Comparison of ENCODE assay signal across 36 cellular contexts in genomic region chr1:203891950-203892349, GRCh38.
"Had no signal": no experiment of that assay in that cellular context is flagged by ENCODE, and none has a peak within 500 bp of the region (broad histone marks: within the 10 kb centered on the region; RNA-seq: fewer than 3 reads in every experiment).

No MANE protein-coding gene starts in this region.

- FAIRE-seq: astrocyte, TTC549 had no signal

- H3K36me3 ChIP-seq: adrenal gland, brain microvascular endothelial cell, breast epithelium had no signal

- DNase-seq: activated B cell treated with CpG ODN at 0.5 μM for 24 hours; activated CD4-positive, alpha-beta memory T cell treated with anti-CD3 and anti-CD28 coated beads for 36 hours; activated CD4-positive, alpha-beta T cell treated with anti-CD3 and anti-CD28 coated beads for 4 hours; activated CD4-positive, alpha-beta T cell treated with anti-CD3 and anti-CD28 coated beads, Interleukin-2, amount 10 ng/mL, durations not matched to agents 24 days and 14 days; activated CD4-positive, alpha-beta T cell treated with anti-CD3 and anti-CD28 coated beads, Interleukin-2, amount 50 U/mL, for 1 hour; activated CD4-positive, alpha-beta T cell treated with anti-CD3 and anti-CD28 coated beads, Interleukin-2, amount 50 U/mL, for 4 hours; activated CD4-positive, CD25-positive, alpha-beta regulatory T cell treated with anti-CD3 and anti-CD28 coated beads, Interleukin-2, amount 50 U/mL, for 72 hours; activated CD8-positive, alpha-beta memory T cell treated with anti-CD3 and anti-CD28 coated beads, Interleukin-2, amount 50 U/mL, for 4 hours; activated CD8-positive, alpha-beta T cell treated with anti-CD3 and anti-CD28 coated beads for 36 hours; activated effector memory CD4-positive, alpha-beta T cell treated with anti-CD3 and anti-CD28 coated beads, Interleukin-2, amount 50 U/mL, for 16 hours; activated gamma-delta T cell treated with Interleukin-2 at 50 U/mL for 16 hours; activated naive CD4-positive, alpha-beta T cell; activated naive CD4-positive, alpha-beta T cell treated with anti-CD3 and anti-CD28 coated beads for 36 hours; activated naive CD4-positive, alpha-beta T cell treated with anti-CD3 and anti-CD28 coated beads, Interleukin-2, amount 50 U/mL, for 16 hours; activated naive CD8-positive, alpha-beta T cell treated with anti-CD3 and anti-CD28 coated beads for 36 hours; activated T-cell treated with anti-CD3 and anti-CD28 coated beads for 4 hours; activated T-cell treated with anti-CD3 and anti-CD28 coated beads, Interleukin-2, amount 50 U/mL, for 1 hour; activated T-cell treated with anti-CD3 and anti-CD28 coated beads, Interleukin-2, amount 50 U/mL, for 4 hours; activated T-cell treated with anti-CD3 and anti-CD28 coated beads, Interleukin-2, amount 50 U/mL, for 72 hours; adrenal gland; amniotic stem cell; aorta; body of pancreas; brain microvascular endothelial cell; central memory CD4-positive, alpha-beta T cell; T-helper 2 cell; T-helper 9 cell had no signal

- ATAC-seq: activated CD8-positive, alpha-beta T cell treated with anti-CD3 and anti-CD28 coated beads for 36 hours; activated naive CD4-positive, alpha-beta T cell treated with anti-CD3 and anti-CD28 coated beads, Interleukin-2, amount 50 U/mL, for 72 hours; activated T-cell treated with anti-CD3 and anti-CD28 coated beads, Interleukin-2, amount 50 U/mL, for 4 hours; activated T-cell treated with anti-CD3 and anti-CD28 coated beads, Interleukin-2, amount 50 U/mL, for 72 hours; activated T-helper 17 cell treated with anti-CD3 and anti-CD28 coated beads, Interleukin-2, amount 50 U/mL, for 72 hours; body of pancreas had no signal

- H3K9me3 ChIP-seq: adrenal gland had no signal

- H3K4me3 Mint-ChIP-seq: activated B cell treated with CpG ODN at 0.5 μM for 24 hours; activated CD4-positive, alpha-beta memory T cell treated with anti-CD3 and anti-CD28 coated beads for 36 hours; activated CD4-positive, alpha-beta T cell treated with anti-CD3 and anti-CD28 coated beads, Interleukin-2, amount 10 ng/mL, durations not matched to agents 24 days and 14 days; activated CD8-positive, alpha-beta T cell treated with anti-CD3 and anti-CD28 coated beads for 36 hours; activated naive CD4-positive, alpha-beta T cell treated with anti-CD3 and anti-CD28 coated beads for 36 hours; activated naive CD8-positive, alpha-beta T cell treated with anti-CD3 and anti-CD28 coated beads for 36 hours; activated T-cell treated with anti-CD3 and anti-CD28 coated beads, Interleukin-2, amount 50 U/mL, for 4 hours; activated T-cell treated with anti-CD3 and anti-CD28 coated beads, Interleukin-2, amount 50 U/mL, for 72 hours; activated T-helper 1 cell treated with anti-CD3 and anti-CD28 coated beads, Interleukin-12 subunit alpha, Interleukin-12 subunit beta, Interleukin-2, Interleukin-4 antibody, amounts not matched to agents 30 ng/mL and 10 ng/mL and 1 ng/mL, durations not matched to agents 14 hours and 24 hours and 36 hours; activated T-helper 17 cell treated with anti-CD3 and anti-CD28 coated beads, Interleukin-2, amount 50 U/mL, for 72 hours; T-helper 1 cell treated with Interleukin-12 subunit alpha and Interleukin-12 subunit beta and Interleukin-4 antibody, amounts not matched to agents 30 μg/mL and 1 μg/mL, for 36 hours; T-helper 2 cell treated with Interferon-gamma antibody and Interleukin-4, amounts not matched to agents 5 μg/mL and 100 μg/mL, for 36 hours had no signal

- H3K27me3 ChIP-seq: adrenal gland, body of pancreas, brain microvascular endothelial cell, breast epithelium had no signal

- H3K4me1 Mint-ChIP-seq: activated B cell treated with CpG ODN at 0.5 μM for 24 hours; activated CD4-positive, alpha-beta T cell treated with anti-CD3 and anti-CD28 coated beads, Interleukin-2, amount 10 ng/mL, durations not matched to agents 24 days and 14 days; activated naive CD8-positive, alpha-beta T cell treated with anti-CD3 and anti-CD28 coated beads for 36 hours; activated T-helper 17 cell treated with anti-CD3 and anti-CD28 coated beads, Interleukin-2, amount 50 U/mL, for 72 hours had no signal

- H3K4me3 ChIP-seq: adrenal gland, body of pancreas, breast epithelium had no signal

- H3K27ac ChIP-seq: adrenal gland, body of pancreas, brain microvascular endothelial cell, breast epithelium, VCaP had no signal

- H3K27me3 Mint-ChIP-seq: activated B cell treated with CpG ODN at 0.5 μM for 24 hours; activated CD4-positive, alpha-beta memory T cell treated with anti-CD3 and anti-CD28 coated beads for 36 hours; activated CD4-positive, alpha-beta T cell treated with anti-CD3 and anti-CD28 coated beads, Interleukin-2, amount 10 ng/mL, durations not matched to agents 24 days and 14 days; activated naive CD8-positive, alpha-beta T cell treated with anti-CD3 and anti-CD28 coated beads for 36 hours; activated T-helper 17 cell treated with anti-CD3 and anti-CD28 coated beads, Interleukin-2, amount 50 U/mL, for 72 hours had no signal

- H3K4me1 ChIP-seq: adrenal gland, body of pancreas, breast epithelium had no signal

- H3K27ac Mint-ChIP-seq: activated B cell treated with CpG ODN at 0.5 μM for 24 hours; activated CD4-positive, alpha-beta memory T cell treated with anti-CD3 and anti-CD28 coated beads for 36 hours; activated CD4-positive, alpha-beta T cell treated with anti-CD3 and anti-CD28 coated beads, Interleukin-2, amount 10 ng/mL, durations not matched to agents 24 days and 14 days; activated CD8-positive, alpha-beta T cell treated with anti-CD3 and anti-CD28 coated beads for 36 hours; activated naive CD4-positive, alpha-beta T cell treated with anti-CD3 and anti-CD28 coated beads for 36 hours; activated naive CD4-positive, alpha-beta T cell treated with anti-CD3 and anti-CD28 coated beads, Interleukin-2, amount 50 U/mL, for 72 hours; activated naive CD8-positive, alpha-beta T cell treated with anti-CD3 and anti-CD28 coated beads for 36 hours; activated T-cell treated with anti-CD3 and anti-CD28 coated beads, Interleukin-2, amount 50 U/mL, for 72 hours; activated T-helper 1 cell treated with anti-CD3 and anti-CD28 coated beads, Interleukin-12 subunit alpha, Interleukin-12 subunit beta, Interleukin-2, Interleukin-4 antibody, amounts not matched to agents 30 ng/mL and 10 ng/mL and 1 ng/mL, durations not matched to agents 14 hours and 24 hours and 36 hours; activated T-helper 17 cell treated with anti-CD3 and anti-CD28 coated beads, Interleukin-2, amount 50 U/mL, for 72 hours; T-helper 1 cell treated with Interleukin-12 subunit alpha and Interleukin-12 subunit beta and Interleukin-4 antibody, amounts not matched to agents 30 μg/mL and 1 μg/mL, for 36 hours; T-helper 2 cell treated with Interferon-gamma antibody and Interleukin-4, amounts not matched to agents 5 μg/mL and 100 μg/mL, for 36 hours had no signal
